9 cellular contexts compared by ENCODE assay signal in the genomic region with DNA sequence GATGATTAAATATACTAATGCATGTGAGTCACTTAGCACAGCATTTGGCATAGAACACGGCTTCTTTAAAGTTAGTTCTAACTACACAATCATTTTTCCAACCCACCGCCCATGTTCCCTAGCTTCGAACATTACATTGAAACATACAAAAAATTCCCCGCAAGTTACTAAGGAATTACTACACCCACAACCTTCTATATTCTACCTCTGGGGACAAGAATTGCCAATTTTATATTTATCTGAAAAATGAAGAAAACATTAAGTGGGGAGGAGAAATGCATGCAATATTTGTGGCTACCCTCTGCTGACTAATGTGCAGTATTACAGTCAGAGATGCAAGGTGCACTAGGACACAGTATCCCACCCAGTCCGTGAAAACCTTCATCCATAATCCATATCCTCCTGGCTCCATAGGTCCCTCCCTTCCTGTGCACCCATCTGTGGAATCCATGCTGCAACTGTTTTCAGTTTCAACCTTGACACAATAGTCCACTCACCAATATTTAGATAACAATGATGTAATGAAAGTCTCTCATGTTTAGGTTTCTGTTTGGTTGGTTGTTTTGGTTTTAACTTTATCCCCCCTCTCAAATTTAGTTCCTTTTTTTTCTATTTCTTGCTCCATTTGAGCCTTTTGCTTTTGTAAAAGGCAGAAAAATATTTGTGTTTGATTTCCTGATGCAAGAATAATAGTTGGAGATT. TPM values are rescaled to one million over a fixed set of nuclear protein-coding genes. Genes with fewer than 3 reads are reported as not detected.
DNase-seq lines count a peak whose midpoint lies in the region; ATAC-seq and TF ChIP-seq lines count a peak whose summit lies in the region.
"Had no signal": no experiment of that assay in that cellular context is flagged by ENCODE, and none has a peak within 500 bp of the region (broad histone marks: within the 10 kb centered on the region; RNA-seq: fewer than 3 reads in every experiment).

No MANE protein-coding gene starts in this region.

- TF ChIP-seq CTCF in epithelial cell of esophagus (IDR thresholded peaks at IDR 0.05; ENCODE audit: insufficient read depth, low read depth, low read length, missing control alignments) (peak; percentile 44), thoracic aorta (IDR thresholded peaks at IDR 0.05) (peak; percentile 51), mucosa of descending colon (IDR thresholded peaks at IDR 0.05) (no peak)

- no peaks in the 10 kb centered on the region for H3K27me3 ChIP-seq in thoracic aorta (replicated peaks; ENCODE audit: insufficient read depth)

- H3K9me3 ChIP-seq in thoracic aorta (no peaks in the 10 kb centered on the region), mucosa of descending colon (no peaks in the 10 kb centered on the region)

- H3K36me3 ChIP-seq in thoracic aorta: no peaks in the 10 kb centered on the region
- no peaks in the 10 kb centered on the region for H3K36me3 ChIP-seq in mucosa of descending colon (ENCODE audit: low read depth)

- H3K27ac ChIP-seq in thoracic aorta: peak overlapping the region; percentile 87

- DNase-seq in NCI-H345 (lab: John Stamatoyannopoulos, UW): peak; percentile 6
- no peak for DNase-seq in NCI-H345 treated with DMSO at 0.1 percent for 48 hours (lab: John Stamatoyannopoulos, UW; ENCODE audit: unreplicated experiment)
- DNase-seq in NCI-H748 treated with DMSO at 0.1 percent for 48 hours (lab: John Stamatoyannopoulos, UW): peak; percentile 43
- peak; percentile 10 for DNase-seq in epithelial cell of esophagus (ENCODE audit: low read depth)
- DNase-seq in thoracic aorta (ENCODE audit: low spot score): no peak
- no peak for DNase-seq in KG1 (lab: John Stamatoyannopoulos, UW)
- DNase-seq in mucosa of descending colon: no peak
- no peak for DNase-seq in activated naive CD4-positive, alpha-beta T cell (lab: John Stamatoyannopoulos, UW)
- DNase-seq: CD4-positive, CD25-positive, alpha-beta regulatory T cell had no signal

- ATAC-seq in thoracic aorta (ENCODE audit: insufficient number of reproducible peaks, low FRiP score, low read depth): no peak
- ATAC-seq in mucosa of descending colon: no peak

- intact Hi-C loops in mucosa of descending colon (cut with DNase I, micrococcal nuclease): loop anchor here (10.0 kb wide), 2 partner anchors 96 to 296 kb away; no protein-coding TSS in a partner anchor

- H3K4me3 ChIP-seq in epithelial cell of esophagus (ENCODE audit: low read length) (no peak overlapping the region), thoracic aorta (peak overlapping the region; percentile 49), mucosa of descending colon (no peak overlapping the region)

- peaks cover 44 to 90% of the 10 kb centered on the region in 2 donors for H3K4me1 ChIP-seq in thoracic aorta (ENCODE audit: control insufficient read depth in 1 of 2, low read depth in 2 of 2)
- no peaks in the 10 kb centered on the region for H3K4me1 ChIP-seq in mucosa of descending colon (ENCODE audit: low read depth)

RNA-seq across cellular contexts. Expression of gene RGS5, which starts 31.6 kb away (rescaled TPM):
- total RNA-seq in thoracic aorta: 1,000 to 10,000 TPM; 1,210 to 1,385 TPM
- total RNA-seq in mucosa of descending colon: 100 to 1,000 TPM in 1 of 3 donors, 10 to 100 TPM in 2; 22.0 to 156 (median 23.4) TPM

Comparison
In these comparisons a context has a peak if more than half of its experiments do, and no peak if none do; other contexts are left out.
1. DNase-seq: peak in NCI-H345 (single experiment), NCI-H748 treated with DMSO at 0.1 percent for 48 hours (single experiment) and epithelial cell of esophagus (single experiment); none in NCI-H345 treated with DMSO at 0.1 percent for 48 hours (single experiment), thoracic aorta (single experiment), KG1 (single experiment), mucosa of descending colon (0 of 3) and activated naive CD4-positive, alpha-beta T cell (0 of 4).
2. RNA of gene RGS5, which starts 31.6 kb away (total RNA-seq): 1,210 to 1,385 TPM in thoracic aorta; 22.0 to 156 TPM in mucosa of descending colon; every median in the first group is over 4 times any median in the second.